ENCODE assay signal across 25 cellular contexts in genomic region chr3:195767792-195768191, GRCh38. TPM values are rescaled to one million over a fixed set of nuclear protein-coding genes. Genes with fewer than 3 reads are reported as not detected.
A peak's percentile ranks its signal among the peaks of the same experiment; 100 is the strongest.
DNase-seq lines count a peak whose midpoint lies in the region; ATAC-seq and TF ChIP-seq lines count a peak whose summit lies in the region.
"Had no signal": no experiment of that assay in that cellular context is flagged by ENCODE, and none has a peak within 500 bp of the region (broad histone marks: within the 10 kb centered on the region; RNA-seq: fewer than 3 reads in every experiment).

No MANE protein-coding gene starts in this region.

- no peak for ATAC-seq in central memory CD8-positive, alpha-beta T cell (replicated peaks; ENCODE audit: extremely low read depth, poor library complexity, severe bottlenecking)
- no peak for ATAC-seq in HG03439 (IDR thresholded peaks at IDR 0.05; ENCODE audit: unreplicated experiment)
- ATAC-seq in right cardiac atrium = no peak
- ATAC-seq in GM21367 (IDR thresholded peaks at IDR 0.05; ENCODE audit: unreplicated experiment) = no peak
- ATAC-seq: CD8-positive, alpha-beta T cell; GM23338 had no signal

- no peaks in the 10 kb centered on the region for H3K36me3 Mint-ChIP-seq in activated naive CD4-positive, alpha-beta T cell treated with anti-CD3 and anti-CD28 coated beads, Interleukin-2, amount 50 U/mL, for 24 hours
- H3K36me3 Mint-ChIP-seq in central memory CD8-positive, alpha-beta T cell (ENCODE audit: insufficient read depth) = peaks cover 7% of the 10 kb centered on the region
- H3K36me3 Mint-ChIP-seq: CD8-positive, alpha-beta T cell had no signal

- H3K4ac ChIP-seq in neuronal stem cell (ENCODE audit: low read length) = no peak overlapping the region

- H3K27ac Mint-ChIP-seq in activated naive CD4-positive, alpha-beta T cell treated with anti-CD3 and anti-CD28 coated beads, Interleukin-2, amount 50 U/mL, for 24 hours = peak overlapping the region; percentile 65
- peak overlapping the region; percentile 75 for H3K27ac Mint-ChIP-seq in central memory CD8-positive, alpha-beta T cell (ENCODE audit: low read depth)
- H3K27ac Mint-ChIP-seq: CD8-positive, alpha-beta T cell; GM23338 had no signal

- no peak overlapping the region for H2AFZ ChIP-seq in neuronal stem cell (ENCODE audit: low read length)
- H2AFZ ChIP-seq: GM23338 had no signal

- no peaks in the 10 kb centered on the region for H3K9me3 Mint-ChIP-seq in activated naive CD4-positive, alpha-beta T cell treated with anti-CD3 and anti-CD28 coated beads, Interleukin-2, amount 50 U/mL, for 24 hours
- H3K9me3 Mint-ChIP-seq in central memory CD8-positive, alpha-beta T cell = no peaks in the 10 kb centered on the region
- H3K9me3 Mint-ChIP-seq: CD8-positive, alpha-beta T cell had no signal

- H3K9ac ChIP-seq in neuronal stem cell (ENCODE audit: low read depth, low read length, poor library complexity) = peak overlapping the region; percentile 12

- no peak overlapping the region for H3K14ac ChIP-seq in neuronal stem cell (ENCODE audit: low read length)

- no peak overlapping the region for H2BK5ac ChIP-seq in neuronal stem cell (ENCODE audit: low read length)

- no peak for TF ChIP-seq POLR2A in testis (IDR thresholded peaks at IDR 0.05)

- H3K4me2 ChIP-seq in neuronal stem cell (ENCODE audit: insufficient read depth, low read length, poor library complexity, severe bottlenecking) = no peak overlapping the region
- H3K4me2 ChIP-seq: GM23338 had no signal

- no CpG with 5 or more reads among the region's 10 CpGs for WGBS in neuronal stem cell (ENCODE audit: extremely low coverage in 2 of 2, insufficient read length in 2 of 2, insufficient replicate concordance in 1 of 2), 2 donors
- 77 to 80% methylated on average over 10 of the region's 10 CpGs for WGBS in testis, 2 donors
- WGBS in right cardiac atrium = 75% methylated on average over 10 of the region's 10 CpGs

- DNase-seq in activated naive CD4-positive, alpha-beta T cell (lab: John Stamatoyannopoulos, UW) = no peak
- no peak for DNase-seq in central memory CD8-positive, alpha-beta T cell (ENCODE audit: low spot score in 2 of 2)
- DNase-seq in neuronal stem cell (ENCODE audit: low spot score) (no peak), testis (peak; percentile 0), right cardiac atrium (no peak)
- DNase-seq: AML-193; C1 segment of cervical spinal cord; Calu3; CD8-positive, alpha-beta T cell; HCEC 1CT; Kasumi-1; NCI-H1694 treated with DMSO at 0.1 percent for 48 hours; NCI-H2081 treated with DMSO at 0.1 percent for 48 hours; NCI-H2171 treated with DMSO at 0.1 percent for 48 hours; NCI-H526; OCI-M1; SHP77 treated with DMSO at 0.1 percent for 48 hours had no signal

- H3K27ac ChIP-seq in neuronal stem cell (replicated peaks; ENCODE audit: low read length) (no peak overlapping the region), testis (no peak overlapping the region), right cardiac atrium (ENCODE audit: low read length) (no peak overlapping the region)

- intact Hi-C loops in testis (cut with DNase I; ENCODE audit: low total_unique reads) = no loop called here
- intact Hi-C loops in right cardiac atrium (cut with DNase I) = no loop called here

- no peak overlapping the region for H3K4me3 Mint-ChIP-seq in activated naive CD4-positive, alpha-beta T cell treated with anti-CD3 and anti-CD28 coated beads, Interleukin-2, amount 50 U/mL, for 24 hours
- no peak overlapping the region for H3K4me3 Mint-ChIP-seq in central memory CD8-positive, alpha-beta T cell
- H3K4me3 Mint-ChIP-seq: CD8-positive, alpha-beta T cell; GM23338 had no signal

- no peak overlapping the region for H2BK12ac ChIP-seq in neuronal stem cell (ENCODE audit: low read length)

- H3K4me3 ChIP-seq in neuronal stem cell (ENCODE audit: low read length in 2 of 2) (no peak overlapping the region), testis (no peak overlapping the region), right cardiac atrium (ENCODE audit: low read length) (no peak overlapping the region)
- H3K4me3 ChIP-seq: GM23338 had no signal

- H3K4me1 ChIP-seq in neuronal stem cell (ENCODE audit: control insufficient read depth in 2 of 2, insufficient read depth in 1 of 2, low read depth in 1 of 2, low read length in 2 of 2) = no peaks in the 10 kb centered on the region
- H3K4me1 ChIP-seq in testis = no peaks in the 10 kb centered on the region
- H3K4me1 ChIP-seq in right cardiac atrium (ENCODE audit: control insufficient read depth, insufficient read depth, low read length) = no peaks in the 10 kb centered on the region

- H4K91ac ChIP-seq in neuronal stem cell (ENCODE audit: low read depth, low read length, poor library complexity) = no peak overlapping the region

- no peaks in the 10 kb centered on the region for H3K9me3 ChIP-seq in neuronal stem cell (replicated peaks in 1 of 2; ENCODE audit: control insufficient read depth in 2 of 2, insufficient read depth in 1 of 2, low read depth in 1 of 2, low read length in 2 of 2)
- H3K9me3 ChIP-seq in testis = no peaks in the 10 kb centered on the region
- H3K9me3 ChIP-seq in right cardiac atrium (ENCODE audit: control insufficient read depth, low read length) = no peaks in the 10 kb centered on the region

- H3K23ac ChIP-seq in neuronal stem cell (ENCODE audit: low read depth, low read length, poor library complexity) = no peak overlapping the region

- peak overlapping the region; percentile 8 for H3K18ac ChIP-seq in neuronal stem cell (ENCODE audit: low read length)

- H3K27me3 Mint-ChIP-seq in activated naive CD4-positive, alpha-beta T cell treated with anti-CD3 and anti-CD28 coated beads, Interleukin-2, amount 50 U/mL, for 24 hours = no peaks in the 10 kb centered on the region
- peaks cover 11% of the 10 kb centered on the region for H3K27me3 Mint-ChIP-seq in central memory CD8-positive, alpha-beta T cell

- H2AK5ac ChIP-seq in neuronal stem cell (ENCODE audit: low read depth, low read length) = no peak overlapping the region

- no peaks in the 10 kb centered on the region for H3K36me3 ChIP-seq in neuronal stem cell (replicated peaks in 1 of 2; ENCODE audit: control insufficient read depth in 2 of 2, insufficient read depth in 2 of 2, low read length in 2 of 2)
- H3K36me3 ChIP-seq in testis (ENCODE audit: low read depth, missing control alignments) = no peaks in the 10 kb centered on the region

- H3K27me3 ChIP-seq in neuronal stem cell (ENCODE audit: control insufficient read depth in 3 of 3, insufficient read depth in 3 of 3, low read depth in 1 of 3, low read length in 3 of 3) (peaks cover 0 to 7% (median 0%) of the 10 kb centered on the region in 3 experiments), testis (no peaks in the 10 kb centered on the region), right cardiac atrium (ENCODE audit: control insufficient read depth, insufficient read depth) (no peaks in the 10 kb centered on the region)

- H2BK15ac ChIP-seq in neuronal stem cell (ENCODE audit: low read length) = no peak overlapping the region

- H4K8ac ChIP-seq in neuronal stem cell (ENCODE audit: low read depth, low read length) = no peak overlapping the region

- H2BK120ac ChIP-seq in neuronal stem cell (ENCODE audit: low read depth, low read length) = no peak overlapping the region

- H3K4me1 Mint-ChIP-seq in activated naive CD4-positive, alpha-beta T cell treated with anti-CD3 and anti-CD28 coated beads, Interleukin-2, amount 50 U/mL, for 24 hours = no peaks in the 10 kb centered on the region
- H3K4me1 Mint-ChIP-seq in central memory CD8-positive, alpha-beta T cell = no peaks in the 10 kb centered on the region
- H3K4me1 Mint-ChIP-seq: GM23338 had no signal

- H3K79me1 ChIP-seq in neuronal stem cell (ENCODE audit: low read depth, low read length) = peaks cover 1% of the 10 kb centered on the region

- no peak for TF ChIP-seq CTCF in testis (IDR thresholded peaks at IDR 0.05)

RNA-seq across cellular contexts. Expression of gene MUC4, which starts 43.9 kb away (rescaled TPM):
- polyA plus RNA-seq in neuronal stem cell (2013, experiment 1 of 2) = 0.03 TPM
- not detected for polyA plus RNA-seq in neuronal stem cell (2013, experiment 2 of 2)
- total RNA-seq in testis = 1 to 10 TPM; 4.0 to 4.7 TPM
- polyA plus RNA-seq in testis (ENCODE audit: insufficient read depth, low read depth, low replicate concordance) = 1.8 TPM
- under 1 TPM in 1 of 4 donors, not detected in 3; 0.12 TPM for total RNA-seq in right cardiac atrium
- polyA plus RNA-seq in right cardiac atrium = 0.02 TPM
- total RNA-seq: A172; CD8-positive, alpha-beta T cell; Daoy; MCF 10A had no signal
- polyA plus RNA-seq: AG04450 had no signal

RNA-seq across cellular contexts. Expression of gene MUC20, which starts 47.0 kb away (rescaled TPM):
- 1.2 TPM for polyA plus RNA-seq in neuronal stem cell (2013, experiment 1 of 2)
- 1.3 TPM for polyA plus RNA-seq in neuronal stem cell (2013, experiment 2 of 2)
- total RNA-seq in testis (10 to 100 TPM; 13.8 to 16.2 TPM), right cardiac atrium (1 to 10 TPM in 3 of 4 donors, under 1 TPM in 1; 0.86 to 4.8 (median 1.9) TPM)
- polyA plus RNA-seq in testis (ENCODE audit: insufficient read depth, low read depth, low replicate concordance) (10.3 TPM), right cardiac atrium (1.7 TPM)
- total RNA-seq: Daoy, GM23338 had no signal

Comparison
In these comparisons a context has a peak if more than half of its experiments do, and no peak if none do; other contexts are left out.
1. RNA of gene MUC4, which starts 43.9 kb away (total RNA-seq): 4.0 to 4.7 TPM in testis; 0.12 TPM in right cardiac atrium; every median in the first group is over 4 times any median in the second.